In genomic region chr10:72257051-72257892, GRCh38 we compare ENCODE assay signal across 1 cellular context.
TF ChIP-seq lines count a peak whose summit lies in the region.

No MANE protein-coding gene starts in this region.

TF ChIP-seq in H1, 55 proteins besides CTCF, POLR2A, EP300 and RAD21 (continued from another document):
- no peak for TF ChIP-seq PHF8 (conservative IDR thresholded peaks at IDR 0.05; ENCODE audit: low read depth, low read length)
- TF ChIP-seq NRF1 (IDR thresholded peaks at IDR 0.05; ENCODE audit: low read depth, low read length) = no peak
- no peak for TF ChIP-seq RNF2 (IDR thresholded peaks at IDR 0.05; ENCODE audit: borderline replicate concordance, low read depth, low read length, missing control alignments, poor library complexity, severe bottlenecking)
- TF ChIP-seq ASH2L (IDR thresholded peaks at IDR 0.05; ENCODE audit: low read length) = no peak
- no peak for TF ChIP-seq SAP30 (IDR thresholded peaks at IDR 0.05; ENCODE audit: insufficient read depth, insufficient replicate concordance, low read length)
